ENCODE assay signal across 1 cellular context in the genomic region with DNA sequence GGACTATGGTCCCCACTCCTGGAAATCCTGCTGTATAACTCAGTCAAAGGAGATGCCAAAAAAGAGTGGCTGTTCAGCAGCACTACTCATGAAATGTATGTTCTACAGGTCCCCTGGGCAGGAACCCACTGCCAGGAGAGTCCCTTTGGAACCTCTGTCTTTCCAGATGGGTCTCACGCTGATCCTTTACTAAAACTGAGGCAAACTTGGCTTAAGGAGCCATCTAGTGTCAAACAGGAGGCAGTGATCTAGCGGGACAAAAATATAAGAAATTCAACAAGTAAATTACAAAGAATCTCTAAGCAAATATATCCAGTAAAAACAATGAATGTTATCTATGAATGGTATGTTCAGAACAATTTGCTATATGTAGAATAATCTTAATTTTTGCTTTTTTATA.
TF ChIP-seq lines count a peak whose summit lies in the region.

No MANE protein-coding gene starts in this region.

TF ChIP-seq in GM23338, 12 proteins besides CTCF, POLR2A, EP300 and RAD21:
- TF ChIP-seq, protein P1, sequence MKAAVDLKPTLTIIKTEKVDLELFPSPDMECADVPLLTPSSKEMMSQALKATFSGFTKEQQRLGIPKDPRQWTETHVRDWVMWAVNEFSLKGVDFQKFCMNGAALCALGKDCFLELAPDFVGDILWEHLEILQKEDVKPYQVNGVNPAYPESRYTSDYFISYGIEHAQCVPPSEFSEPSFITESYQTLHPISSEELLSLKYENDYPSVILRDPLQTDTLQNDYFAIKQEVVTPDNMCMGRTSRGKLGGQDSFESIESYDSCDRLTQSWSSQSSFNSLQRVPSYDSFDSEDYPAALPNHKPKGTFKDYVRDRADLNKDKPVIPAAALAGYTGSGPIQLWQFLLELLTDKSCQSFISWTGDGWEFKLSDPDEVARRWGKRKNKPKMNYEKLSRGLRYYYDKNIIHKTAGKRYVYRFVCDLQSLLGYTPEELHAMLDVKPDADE (IDR thresholded peaks at IDR 0.05) = no peak
- no peak for TF ChIP-seq ZNF331 (CRISPR knock-in tag; IDR thresholded peaks at IDR 0.05; ENCODE audit: low read depth)
- TF ChIP-seq EZH2 (IDR thresholded peaks at IDR 0.05; ENCODE audit: low read depth, unreplicated experiment) = no peak
- no peak for TF ChIP-seq JUNB (IDR thresholded peaks at IDR 0.05; ENCODE audit: unreplicated experiment)
- no peak for TF ChIP-seq EZH2phosphoT487 (IDR thresholded peaks at IDR 0.05; ENCODE audit: unreplicated experiment)
- TF ChIP-seq NANOG (IDR thresholded peaks at IDR 0.05; ENCODE audit: borderline replicate concordance) = no peak
- TF ChIP-seq STAT1 (IDR thresholded peaks at IDR 0.05; ENCODE audit: unreplicated experiment) = no peak
- no peak for TF ChIP-seq POLR2AphosphoS5 (IDR thresholded peaks at IDR 0.05; ENCODE audit: low read depth)
- no peak for TF ChIP-seq ZNF114 (CRISPR knock-in tag; IDR thresholded peaks at IDR 0.05)
- TF ChIP-seq, protein P2, sequence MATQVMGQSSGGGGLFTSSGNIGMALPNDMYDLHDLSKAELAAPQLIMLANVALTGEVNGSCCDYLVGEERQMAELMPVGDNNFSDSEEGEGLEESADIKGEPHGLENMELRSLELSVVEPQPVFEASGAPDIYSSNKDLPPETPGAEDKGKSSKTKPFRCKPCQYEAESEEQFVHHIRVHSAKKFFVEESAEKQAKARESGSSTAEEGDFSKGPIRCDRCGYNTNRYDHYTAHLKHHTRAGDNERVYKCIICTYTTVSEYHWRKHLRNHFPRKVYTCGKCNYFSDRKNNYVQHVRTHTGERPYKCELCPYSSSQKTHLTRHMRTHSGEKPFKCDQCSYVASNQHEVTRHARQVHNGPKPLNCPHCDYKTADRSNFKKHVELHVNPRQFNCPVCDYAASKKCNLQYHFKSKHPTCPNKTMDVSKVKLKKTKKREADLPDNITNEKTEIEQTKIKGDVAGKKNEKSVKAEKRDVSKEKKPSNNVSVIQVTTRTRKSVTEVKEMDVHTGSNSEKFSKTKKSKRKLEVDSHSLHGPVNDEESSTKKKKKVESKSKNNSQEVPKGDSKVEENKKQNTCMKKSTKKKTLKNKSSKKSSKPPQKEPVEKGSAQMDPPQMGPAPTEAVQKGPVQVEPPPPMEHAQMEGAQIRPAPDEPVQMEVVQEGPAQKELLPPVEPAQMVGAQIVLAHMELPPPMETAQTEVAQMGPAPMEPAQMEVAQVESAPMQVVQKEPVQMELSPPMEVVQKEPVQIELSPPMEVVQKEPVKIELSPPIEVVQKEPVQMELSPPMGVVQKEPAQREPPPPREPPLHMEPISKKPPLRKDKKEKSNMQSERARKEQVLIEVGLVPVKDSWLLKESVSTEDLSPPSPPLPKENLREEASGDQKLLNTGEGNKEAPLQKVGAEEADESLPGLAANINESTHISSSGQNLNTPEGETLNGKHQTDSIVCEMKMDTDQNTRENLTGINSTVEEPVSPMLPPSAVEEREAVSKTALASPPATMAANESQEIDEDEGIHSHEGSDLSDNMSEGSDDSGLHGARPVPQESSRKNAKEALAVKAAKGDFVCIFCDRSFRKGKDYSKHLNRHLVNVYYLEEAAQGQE (IDR thresholded peaks at IDR 0.05; ENCODE audit: unreplicated experiment) = no peak
- no peak for TF ChIP-seq CREB1 (CRISPR knock-in tag; IDR thresholded peaks at IDR 0.05; ENCODE audit: low read depth)
- TF ChIP-seq, protein P3, sequence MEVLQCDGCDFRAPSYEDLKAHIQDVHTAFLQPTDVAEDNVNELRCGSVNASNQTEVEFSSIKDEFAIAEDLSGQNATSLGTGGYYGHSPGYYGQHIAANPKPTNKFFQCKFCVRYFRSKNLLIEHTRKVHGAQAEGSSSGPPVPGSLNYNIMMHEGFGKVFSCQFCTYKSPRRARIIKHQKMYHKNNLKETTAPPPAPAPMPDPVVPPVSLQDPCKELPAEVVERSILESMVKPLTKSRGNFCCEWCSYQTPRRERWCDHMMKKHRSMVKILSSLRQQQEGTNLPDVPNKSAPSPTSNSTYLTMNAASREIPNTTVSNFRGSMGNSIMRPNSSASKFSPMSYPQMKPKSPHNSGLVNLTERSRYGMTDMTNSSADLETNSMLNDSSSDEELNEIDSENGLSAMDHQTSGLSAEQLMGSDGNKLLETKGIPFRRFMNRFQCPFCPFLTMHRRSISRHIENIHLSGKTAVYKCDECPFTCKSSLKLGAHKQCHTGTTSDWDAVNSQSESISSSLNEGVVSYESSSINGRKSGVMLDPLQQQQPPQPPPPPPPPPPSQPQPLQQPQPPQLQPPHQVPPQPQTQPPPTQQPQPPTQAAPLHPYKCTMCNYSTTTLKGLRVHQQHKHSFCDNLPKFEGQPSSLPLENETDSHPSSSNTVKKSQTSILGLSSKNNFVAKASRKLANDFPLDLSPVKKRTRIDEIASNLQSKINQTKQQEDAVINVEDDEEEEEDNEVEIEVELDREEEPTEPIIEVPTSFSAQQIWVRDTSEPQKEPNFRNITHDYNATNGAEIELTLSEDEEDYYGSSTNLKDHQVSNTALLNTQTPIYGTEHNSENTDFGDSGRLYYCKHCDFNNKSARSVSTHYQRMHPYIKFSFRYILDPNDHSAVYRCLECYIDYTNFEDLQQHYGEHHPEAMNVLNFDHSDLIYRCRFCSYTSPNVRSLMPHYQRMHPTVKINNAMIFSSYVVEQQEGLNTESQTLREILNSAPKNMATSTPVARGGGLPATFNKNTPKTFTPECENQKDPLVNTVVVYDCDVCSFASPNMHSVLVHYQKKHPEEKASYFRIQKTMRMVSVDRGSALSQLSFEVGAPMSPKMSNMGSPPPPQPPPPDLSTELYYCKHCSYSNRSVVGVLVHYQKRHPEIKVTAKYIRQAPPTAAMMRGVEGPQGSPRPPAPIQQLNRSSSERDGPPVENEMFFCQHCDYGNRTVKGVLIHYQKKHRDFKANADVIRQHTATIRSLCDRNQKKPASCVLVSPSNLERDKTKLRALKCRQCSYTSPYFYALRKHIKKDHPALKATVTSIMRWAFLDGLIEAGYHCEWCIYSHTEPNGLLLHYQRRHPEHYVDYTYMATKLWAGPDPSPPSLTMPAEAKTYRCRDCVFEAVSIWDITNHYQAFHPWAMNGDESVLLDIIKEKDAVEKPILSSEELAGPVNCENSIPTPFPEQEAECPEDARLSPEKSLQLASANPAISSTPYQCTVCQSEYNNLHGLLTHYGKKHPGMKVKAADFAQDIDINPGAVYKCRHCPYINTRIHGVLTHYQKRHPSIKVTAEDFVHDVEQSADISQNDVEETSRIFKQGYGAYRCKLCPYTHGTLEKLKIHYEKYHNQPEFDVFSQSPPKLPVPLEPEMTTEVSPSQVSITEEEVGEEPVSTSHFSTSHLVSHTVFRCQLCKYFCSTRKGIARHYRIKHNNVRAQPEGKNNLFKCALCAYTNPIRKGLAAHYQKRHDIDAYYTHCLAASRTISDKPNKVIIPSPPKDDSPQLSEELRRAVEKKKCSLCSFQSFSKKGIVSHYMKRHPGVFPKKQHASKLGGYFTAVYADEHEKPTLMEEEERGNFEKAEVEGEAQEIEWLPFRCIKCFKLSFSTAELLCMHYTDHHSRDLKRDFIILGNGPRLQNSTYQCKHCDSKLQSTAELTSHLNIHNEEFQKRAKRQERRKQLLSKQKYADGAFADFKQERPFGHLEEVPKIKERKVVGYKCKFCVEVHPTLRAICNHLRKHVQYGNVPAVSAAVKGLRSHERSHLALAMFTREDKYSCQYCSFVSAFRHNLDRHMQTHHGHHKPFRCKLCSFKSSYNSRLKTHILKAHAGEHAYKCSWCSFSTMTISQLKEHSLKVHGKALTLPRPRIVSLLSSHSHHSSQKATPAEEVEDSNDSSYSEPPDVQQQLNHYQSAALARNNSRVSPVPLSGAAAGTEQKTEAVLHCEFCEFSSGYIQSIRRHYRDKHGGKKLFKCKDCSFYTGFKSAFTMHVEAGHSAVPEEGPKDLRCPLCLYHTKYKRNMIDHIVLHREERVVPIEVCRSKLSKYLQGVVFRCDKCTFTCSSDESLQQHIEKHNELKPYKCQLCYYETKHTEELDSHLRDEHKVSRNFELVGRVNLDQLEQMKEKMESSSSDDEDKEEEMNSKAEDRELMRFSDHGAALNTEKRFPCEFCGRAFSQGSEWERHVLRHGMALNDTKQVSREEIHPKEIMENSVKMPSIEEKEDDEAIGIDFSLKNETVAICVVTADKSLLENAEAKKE (CRISPR knock-in tag; IDR thresholded peaks at IDR 0.05) = no peak
